ENCODE assay signal across 7 cellular contexts in the genomic region with DNA sequence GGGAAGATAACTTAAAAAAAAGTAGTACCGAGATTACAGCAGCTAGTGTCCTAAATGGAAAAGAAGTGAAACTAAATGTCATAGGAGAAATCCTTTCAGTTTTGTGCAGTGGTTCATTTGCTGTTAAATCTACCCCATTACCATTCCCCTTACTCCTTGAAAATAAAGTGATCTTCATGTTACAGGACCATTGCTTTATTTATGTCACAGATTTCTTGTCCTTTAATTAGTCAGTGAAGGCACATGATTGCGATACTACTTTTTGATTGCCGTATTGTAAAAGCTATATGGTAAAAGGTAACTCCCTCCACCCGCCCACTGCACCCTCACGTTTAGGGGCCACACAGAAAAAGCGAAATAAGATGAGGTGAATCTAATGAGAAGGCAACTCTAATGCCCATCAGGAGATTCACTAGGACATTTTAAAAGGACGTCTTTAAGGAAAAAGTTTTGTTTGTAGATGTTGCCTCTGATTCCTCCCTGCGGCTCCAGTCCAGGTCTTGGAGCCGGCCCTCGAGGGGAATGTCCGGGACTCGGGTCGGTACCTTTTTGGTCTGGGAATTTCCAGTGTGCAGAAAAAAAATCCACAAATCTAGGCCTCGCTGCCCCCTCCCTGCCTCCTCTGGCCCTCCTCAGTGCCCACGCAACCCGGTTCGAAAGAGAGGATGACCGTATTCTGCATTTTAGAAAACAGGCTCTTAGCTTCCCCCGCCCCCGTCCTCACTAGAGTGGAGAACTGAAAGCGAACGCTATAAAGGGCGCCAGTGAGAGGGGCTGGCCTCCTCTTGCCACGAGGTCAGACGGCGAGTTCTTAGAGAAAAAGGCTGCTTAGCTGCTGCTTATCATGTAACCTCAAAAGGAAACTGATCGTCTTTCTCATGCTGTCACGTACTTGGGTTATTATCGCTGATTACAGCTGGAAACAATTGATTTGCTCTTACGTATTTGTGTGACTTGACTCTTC. TPM values are rescaled to one million over a fixed set of nuclear protein-coding genes. Genes with fewer than 3 reads are reported as not detected.
DNase-seq lines count a peak whose midpoint lies in the region; ATAC-seq lines count a peak whose summit lies in the region.

No MANE protein-coding gene starts in this region.

- no peak overlapping the region for H3K23ac ChIP-seq in mesenchymal stem cell (ENCODE audit: low read length in 2 of 2)

- H4K8ac ChIP-seq in mesenchymal stem cell (ENCODE audit: low read length) = peak overlapping the region; percentile 89

- H2BK120ac ChIP-seq in mesenchymal stem cell (ENCODE audit: low read depth, low read length) = no peak overlapping the region

- no peak overlapping the region for H3K4ac ChIP-seq in mesenchymal stem cell (ENCODE audit: low read depth in 1 of 2, low read length in 2 of 2)

- H2BK15ac ChIP-seq in mesenchymal stem cell (ENCODE audit: low read depth, poor library complexity, severe bottlenecking) = peak overlapping the region; percentile 80

- peak overlapping the region; percentile 90 to 91 for H3K4me3 Mint-ChIP-seq in effector memory CD8-positive, alpha-beta T cell

- peak overlapping the region; percentile 87 to 95 for H3K18ac ChIP-seq in mesenchymal stem cell (ENCODE audit: low read depth in 1 of 2, low read length in 2 of 2)

- H3K79me1 ChIP-seq in mesenchymal stem cell (replicated peaks; ENCODE audit: low read length, poor library complexity, severe bottlenecking) = peaks cover 10% of the 10 kb centered on the region

- 9% methylated on average over 24 of the region's 30 CpGs for WGBS in mesenchymal stem cell

- H3K36me3 Mint-ChIP-seq in effector memory CD8-positive, alpha-beta T cell (ENCODE audit: insufficient read depth) = peaks cover 22% of the 10 kb centered on the region

- no peaks in the 10 kb centered on the region for H3K9me3 ChIP-seq in mesenchymal stem cell (ENCODE audit: control insufficient read depth, low read length)

- no peaks in the 10 kb centered on the region for H3K27me3 Mint-ChIP-seq in effector memory CD8-positive, alpha-beta T cell

- no peaks in the 10 kb centered on the region for H3K27me3 ChIP-seq in mesenchymal stem cell (ENCODE audit: control insufficient read depth in 1 of 2, insufficient read depth in 1 of 2, low read length in 2 of 2)

- H3K9ac ChIP-seq in mesenchymal stem cell (ENCODE audit: low read length) = peak overlapping the region; percentile 97

- H4K91ac ChIP-seq in mesenchymal stem cell (ENCODE audit: low read length) = peak overlapping the region; percentile 83

- peaks cover 26 to 37% of the 10 kb centered on the region in 2 donors for H3K4me1 Mint-ChIP-seq in effector memory CD8-positive, alpha-beta T cell (ENCODE audit: low read depth in 2 of 2)

- H2AFZ ChIP-seq in mesenchymal stem cell (ENCODE audit: low read depth, low read length) = no peak overlapping the region

- ATAC-seq in GM18511 (IDR thresholded peaks at IDR 0.05; ENCODE audit: unreplicated experiment) (peak; percentile 84), HG02884 (IDR thresholded peaks at IDR 0.05; ENCODE audit: unreplicated experiment) (peak; percentile 71)
- peak; percentile 83 for ATAC-seq in effector memory CD8-positive, alpha-beta T cell (replicated peaks)

- H3K4me1 ChIP-seq in mesenchymal stem cell (ENCODE audit: control insufficient read depth, insufficient read depth, low read depth, low read length) = no peaks in the 10 kb centered on the region

- H2BK5ac ChIP-seq in mesenchymal stem cell (ENCODE audit: low read depth, low read length, poor library complexity, severe bottlenecking) = peak overlapping the region; percentile 71

- H2AK5ac ChIP-seq in mesenchymal stem cell (ENCODE audit: low read length, severe bottlenecking) = no peak overlapping the region

- peak overlapping the region; percentile 55 to 85 for H3K4me3 ChIP-seq in mesenchymal stem cell (ENCODE audit: insufficient read depth in 1 of 2, low read depth in 1 of 2, low read length in 2 of 2)

- peak overlapping the region; percentile 96 to 97 for H3K27ac Mint-ChIP-seq in effector memory CD8-positive, alpha-beta T cell

- H3K27ac ChIP-seq in mesenchymal stem cell (ENCODE audit: low read length, poor library complexity, severe bottlenecking) = peak overlapping the region; percentile 95

- no peaks in the 10 kb centered on the region for H3K9me3 Mint-ChIP-seq in effector memory CD8-positive, alpha-beta T cell

- H3K36me3 ChIP-seq in mesenchymal stem cell (ENCODE audit: control insufficient read depth in 1 of 2, insufficient read depth in 2 of 2, low read depth in 1 of 2, low read length in 2 of 2) = peaks cover 0 to 4% of the 10 kb centered on the region in 2 experiments

- H3K14ac ChIP-seq in mesenchymal stem cell (ENCODE audit: low read length in 2 of 2) = no peak overlapping the region

- peak; percentile 44 for DNase-seq in NCI-H510A (lab: John Stamatoyannopoulos, UW)
- peak; percentile 50 to 62 for DNase-seq in activated CD8-positive, alpha-beta memory T cell treated with anti-CD3 and anti-CD28 coated beads for 1 hour (ENCODE audit: extremely low read depth in 1 of 2, low read depth in 1 of 2)
- peak; percentile 74 to 79 (median 79) for DNase-seq in effector memory CD8-positive, alpha-beta T cell
- DNase-seq in mesenchymal stem cell = peak; percentile 92
- peak; percentile 72 for DNase-seq in stimulated activated CD8-positive, alpha-beta memory T cell treated with anti-CD3 and anti-CD28 coated beads, Interleukin-12 subunit alpha, Interleukin-12 subunit beta, amount 100 ng/mL, for 4 hours (ENCODE audit: low read depth)

- peak overlapping the region; percentile 76 for H3K4me2 ChIP-seq in mesenchymal stem cell (ENCODE audit: low read length, poor library complexity, severe bottlenecking)

- H2BK12ac ChIP-seq in mesenchymal stem cell (ENCODE audit: low read length in 2 of 2) = peak overlapping the region; percentile 55 to 66

RNA-seq across cellular contexts. Expression of gene NFKBIZ, which starts 21.8 kb away (rescaled TPM):
- 44.7 TPM for polyA plus RNA-seq in mesenchymal stem cell (2013, experiment 1 of 2)
- 39.9 TPM for polyA plus RNA-seq in mesenchymal stem cell (2013, experiment 2 of 2)

RNA-seq across cellular contexts. Expression of gene NXPE3, which starts 48.5 kb away (rescaled TPM):
- 25.0 TPM for polyA plus RNA-seq in mesenchymal stem cell (2013, experiment 1 of 2)
- polyA plus RNA-seq in mesenchymal stem cell (2013, experiment 2 of 2) = 25.1 TPM

Comparison
In these comparisons a context has a peak if more than half of its experiments do, and no peak if none do; other contexts are left out.
1. Peak in every context shown above with its lines: DNase-seq, ATAC-seq, H3K4me3 ChIP-seq and H3K27ac ChIP-seq.